1 cellular context compared by ENCODE assay signal in the genomic region with DNA sequence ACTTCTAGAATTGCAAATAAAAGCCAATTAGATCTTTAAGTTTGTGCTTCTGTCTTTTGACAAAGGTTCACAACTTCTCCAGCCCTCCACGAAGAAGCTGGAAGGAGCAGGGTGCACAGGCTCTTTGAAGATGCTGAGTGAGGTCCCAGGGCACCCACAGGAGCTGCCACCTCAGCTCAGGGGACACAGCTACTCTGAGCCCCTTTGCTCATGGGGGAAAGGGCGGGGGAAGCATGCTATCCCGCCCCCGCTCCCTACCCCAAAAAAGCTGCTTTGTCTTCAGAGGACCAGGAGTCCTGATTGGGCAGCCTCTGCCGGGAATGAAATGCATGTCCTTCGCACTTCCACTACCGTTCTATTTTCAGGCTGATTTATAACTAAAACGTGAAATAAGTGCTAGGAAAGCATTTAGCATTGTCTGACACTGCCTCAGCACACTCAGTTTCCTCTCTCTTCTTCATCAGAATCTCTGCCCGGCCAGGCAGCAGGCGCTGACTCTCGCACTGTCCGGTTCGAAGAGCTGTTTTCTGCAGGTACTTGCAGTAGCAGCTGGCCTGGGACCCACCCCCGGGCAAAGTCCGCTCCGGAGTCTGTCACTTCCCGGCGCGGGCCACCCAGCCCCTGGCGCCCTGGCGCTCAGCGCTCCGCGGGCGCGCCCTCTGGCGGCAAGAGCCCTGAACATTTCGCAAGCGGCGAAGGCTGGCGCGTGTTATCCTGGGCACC.
TF ChIP-seq lines count a peak whose summit lies in the region.

No MANE protein-coding gene starts in this region.

TF ChIP-seq in HEK293, 187 proteins besides CTCF, POLR2A, EP300 and RAD21 (continued from another document and continues in another):
- TF ChIP-seq, protein P1, sequence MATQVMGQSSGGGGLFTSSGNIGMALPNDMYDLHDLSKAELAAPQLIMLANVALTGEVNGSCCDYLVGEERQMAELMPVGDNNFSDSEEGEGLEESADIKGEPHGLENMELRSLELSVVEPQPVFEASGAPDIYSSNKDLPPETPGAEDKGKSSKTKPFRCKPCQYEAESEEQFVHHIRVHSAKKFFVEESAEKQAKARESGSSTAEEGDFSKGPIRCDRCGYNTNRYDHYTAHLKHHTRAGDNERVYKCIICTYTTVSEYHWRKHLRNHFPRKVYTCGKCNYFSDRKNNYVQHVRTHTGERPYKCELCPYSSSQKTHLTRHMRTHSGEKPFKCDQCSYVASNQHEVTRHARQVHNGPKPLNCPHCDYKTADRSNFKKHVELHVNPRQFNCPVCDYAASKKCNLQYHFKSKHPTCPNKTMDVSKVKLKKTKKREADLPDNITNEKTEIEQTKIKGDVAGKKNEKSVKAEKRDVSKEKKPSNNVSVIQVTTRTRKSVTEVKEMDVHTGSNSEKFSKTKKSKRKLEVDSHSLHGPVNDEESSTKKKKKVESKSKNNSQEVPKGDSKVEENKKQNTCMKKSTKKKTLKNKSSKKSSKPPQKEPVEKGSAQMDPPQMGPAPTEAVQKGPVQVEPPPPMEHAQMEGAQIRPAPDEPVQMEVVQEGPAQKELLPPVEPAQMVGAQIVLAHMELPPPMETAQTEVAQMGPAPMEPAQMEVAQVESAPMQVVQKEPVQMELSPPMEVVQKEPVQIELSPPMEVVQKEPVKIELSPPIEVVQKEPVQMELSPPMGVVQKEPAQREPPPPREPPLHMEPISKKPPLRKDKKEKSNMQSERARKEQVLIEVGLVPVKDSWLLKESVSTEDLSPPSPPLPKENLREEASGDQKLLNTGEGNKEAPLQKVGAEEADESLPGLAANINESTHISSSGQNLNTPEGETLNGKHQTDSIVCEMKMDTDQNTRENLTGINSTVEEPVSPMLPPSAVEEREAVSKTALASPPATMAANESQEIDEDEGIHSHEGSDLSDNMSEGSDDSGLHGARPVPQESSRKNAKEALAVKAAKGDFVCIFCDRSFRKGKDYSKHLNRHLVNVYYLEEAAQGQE (tag by site-specific recombination; IDR thresholded peaks at IDR 0.05) = no peak
- TF ChIP-seq, protein P2, sequence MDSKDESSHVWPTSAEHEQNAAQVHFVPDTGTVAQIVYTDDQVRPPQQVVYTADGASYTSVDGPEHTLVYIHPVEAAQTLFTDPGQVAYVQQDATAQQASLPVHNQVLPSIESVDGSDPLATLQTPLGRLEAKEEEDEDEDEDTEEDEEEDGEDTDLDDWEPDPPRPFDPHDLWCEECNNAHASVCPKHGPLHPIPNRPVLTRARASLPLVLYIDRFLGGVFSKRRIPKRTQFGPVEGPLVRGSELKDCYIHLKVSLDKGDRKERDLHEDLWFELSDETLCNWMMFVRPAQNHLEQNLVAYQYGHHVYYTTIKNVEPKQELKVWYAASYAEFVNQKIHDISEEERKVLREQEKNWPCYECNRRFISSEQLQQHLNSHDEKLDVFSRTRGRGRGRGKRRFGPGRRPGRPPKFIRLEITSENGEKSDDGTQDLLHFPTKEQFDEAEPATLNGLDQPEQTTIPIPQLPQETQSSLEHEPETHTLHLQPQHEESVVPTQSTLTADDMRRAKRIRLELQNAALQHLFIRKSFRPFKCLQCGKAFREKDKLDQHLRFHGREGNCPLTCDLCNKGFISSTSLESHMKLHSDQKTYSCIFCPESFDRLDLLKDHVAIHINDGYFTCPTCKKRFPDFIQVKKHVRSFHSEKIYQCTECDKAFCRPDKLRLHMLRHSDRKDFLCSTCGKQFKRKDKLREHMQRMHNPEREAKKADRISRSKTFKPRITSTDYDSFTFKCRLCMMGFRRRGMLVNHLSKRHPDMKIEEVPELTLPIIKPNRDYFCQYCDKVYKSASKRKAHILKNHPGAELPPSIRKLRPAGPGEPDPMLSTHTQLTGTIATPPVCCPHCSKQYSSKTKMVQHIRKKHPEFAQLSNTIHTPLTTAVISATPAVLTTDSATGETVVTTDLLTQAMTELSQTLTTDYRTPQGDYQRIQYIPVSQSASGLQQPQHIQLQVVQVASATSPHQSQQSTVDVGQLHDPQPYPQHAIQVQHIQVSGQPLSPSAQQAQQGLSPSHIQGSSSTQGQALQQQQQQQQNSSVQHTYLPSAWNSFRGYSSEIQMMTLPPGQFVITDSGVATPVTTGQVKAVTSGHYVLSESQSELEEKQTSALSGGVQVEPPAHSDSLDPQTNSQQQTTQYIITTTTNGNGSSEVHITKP (tag by site-specific recombination; IDR thresholded peaks at IDR 0.05) = 0 out of 2 replicates have a peak, but pooled peaks have one; percentile 32
- TF ChIP-seq ZNF561 (tag by site-specific recombination; IDR thresholded peaks at IDR 0.05; ENCODE audit: borderline replicate concordance) (no peak; the same call in none of the 2 replicates), GLI2 (tag by site-specific recombination; IDR thresholded peaks at IDR 0.05; ENCODE audit: borderline replicate concordance, low read depth) (no peak), PRDM1 (tag by site-specific recombination; IDR thresholded peaks at IDR 0.05) (no peak), KLF9 (tag by site-specific recombination; IDR thresholded peaks at IDR 0.05; ENCODE audit: low read depth) (no peak), ZNF157 (tag by site-specific recombination; IDR thresholded peaks at IDR 0.05) (no peak), ZNF112 (tag by site-specific recombination; IDR thresholded peaks at IDR 0.05) (no peak), KLF10 (tag by site-specific recombination; IDR thresholded peaks at IDR 0.05) (no peak), ZNF624 (tag by site-specific recombination; IDR thresholded peaks at IDR 0.05) (no peak), ZNF19 (tag by site-specific recombination; IDR thresholded peaks at IDR 0.05; ENCODE audit: low read depth) (no peak), ZNF514 (tag by site-specific recombination; IDR thresholded peaks at IDR 0.05) (no peak), MZF1 (tag by site-specific recombination; IDR thresholded peaks at IDR 0.05; ENCODE audit: borderline replicate concordance) (no peak), SP7 (tag by site-specific recombination; IDR thresholded peaks at IDR 0.05) (peak; percentile 81), ZNF114 (tag by site-specific recombination; IDR thresholded peaks at IDR 0.05) (no peak), TRIM28 (IDR thresholded peaks at IDR 0.05; ENCODE audit: borderline replicate concordance, low read length) (no peak), ZNF701 (tag by site-specific recombination; IDR thresholded peaks at IDR 0.05) (no peak), ZNF302 (tag by site-specific recombination; IDR thresholded peaks at IDR 0.05; ENCODE audit: low read depth) (no peak), ZNF423 (tag by site-specific recombination; IDR thresholded peaks at IDR 0.05) (peak; percentile 62; the same call in 1 of the 2 replicates), ZNF560 (tag by site-specific recombination; IDR thresholded peaks at IDR 0.05; ENCODE audit: borderline replicate concordance) (no peak), ZNF214 (tag by site-specific recombination; IDR thresholded peaks at IDR 0.05; ENCODE audit: borderline replicate concordance) (no peak), ZFP3 (tag by site-specific recombination; IDR thresholded peaks at IDR 0.05; ENCODE audit: low read depth) (no peak), ZNF596 (tag by site-specific recombination; IDR thresholded peaks at IDR 0.05) (no peak), KLF8 (tag by site-specific recombination; IDR thresholded peaks at IDR 0.05) (no peak; the same call in 1 of the 2 replicates), ZNF501 (tag by site-specific recombination; IDR thresholded peaks at IDR 0.05) (peak; percentile 91), ZNF292 (tag by site-specific recombination; IDR thresholded peaks at IDR 0.05; ENCODE audit: borderline replicate concordance, low read depth) (no peak), ZNF558 (tag by site-specific recombination; IDR thresholded peaks at IDR 0.05) (no peak), TCF7L2 (IDR thresholded peaks at IDR 0.05; ENCODE audit: borderline replicate concordance, low read depth, low read length) (no peak)
- TF ChIP-seq, protein P3, sequence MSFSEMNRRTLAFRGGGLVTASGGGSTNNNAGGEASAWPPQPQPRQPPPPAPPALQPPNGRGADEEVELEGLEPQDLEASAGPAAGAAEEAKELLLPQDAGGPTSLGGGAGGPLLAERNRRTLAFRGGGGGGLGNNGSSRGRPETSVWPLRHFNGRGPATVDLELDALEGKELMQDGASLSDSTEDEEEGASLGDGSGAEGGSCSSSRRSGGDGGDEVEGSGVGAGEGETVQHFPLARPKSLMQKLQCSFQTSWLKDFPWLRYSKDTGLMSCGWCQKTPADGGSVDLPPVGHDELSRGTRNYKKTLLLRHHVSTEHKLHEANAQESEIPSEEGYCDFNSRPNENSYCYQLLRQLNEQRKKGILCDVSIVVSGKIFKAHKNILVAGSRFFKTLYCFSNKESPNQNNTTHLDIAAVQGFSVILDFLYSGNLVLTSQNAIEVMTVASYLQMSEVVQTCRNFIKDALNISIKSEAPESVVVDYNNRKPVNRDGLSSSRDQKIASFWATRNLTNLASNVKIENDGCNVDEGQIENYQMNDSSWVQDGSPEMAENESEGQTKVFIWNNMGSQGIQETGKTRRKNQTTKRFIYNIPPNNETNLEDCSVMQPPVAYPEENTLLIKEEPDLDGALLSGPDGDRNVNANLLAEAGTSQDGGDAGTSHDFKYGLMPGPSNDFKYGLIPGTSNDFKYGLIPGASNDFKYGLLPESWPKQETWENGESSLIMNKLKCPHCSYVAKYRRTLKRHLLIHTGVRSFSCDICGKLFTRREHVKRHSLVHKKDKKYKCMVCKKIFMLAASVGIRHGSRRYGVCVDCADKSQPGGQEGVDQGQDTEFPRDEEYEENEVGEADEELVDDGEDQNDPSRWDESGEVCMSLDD (tag by site-specific recombination; IDR thresholded peaks at IDR 0.05) = no peak
- TF ChIP-seq, protein P4, sequence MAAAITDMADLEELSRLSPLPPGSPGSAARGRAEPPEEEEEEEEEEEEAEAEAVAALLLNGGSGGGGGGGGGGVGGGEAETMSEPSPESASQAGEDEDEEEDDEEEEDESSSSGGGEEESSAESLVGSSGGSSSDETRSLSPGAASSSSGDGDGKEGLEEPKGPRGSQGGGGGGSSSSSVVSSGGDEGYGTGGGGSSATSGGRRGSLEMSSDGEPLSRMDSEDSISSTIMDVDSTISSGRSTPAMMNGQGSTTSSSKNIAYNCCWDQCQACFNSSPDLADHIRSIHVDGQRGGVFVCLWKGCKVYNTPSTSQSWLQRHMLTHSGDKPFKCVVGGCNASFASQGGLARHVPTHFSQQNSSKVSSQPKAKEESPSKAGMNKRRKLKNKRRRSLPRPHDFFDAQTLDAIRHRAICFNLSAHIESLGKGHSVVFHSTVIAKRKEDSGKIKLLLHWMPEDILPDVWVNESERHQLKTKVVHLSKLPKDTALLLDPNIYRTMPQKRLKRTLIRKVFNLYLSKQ (tag by site-specific recombination; IDR thresholded peaks at IDR 0.05; ENCODE audit: borderline replicate concordance) = no peak
- TF ChIP-seq, protein P5, sequence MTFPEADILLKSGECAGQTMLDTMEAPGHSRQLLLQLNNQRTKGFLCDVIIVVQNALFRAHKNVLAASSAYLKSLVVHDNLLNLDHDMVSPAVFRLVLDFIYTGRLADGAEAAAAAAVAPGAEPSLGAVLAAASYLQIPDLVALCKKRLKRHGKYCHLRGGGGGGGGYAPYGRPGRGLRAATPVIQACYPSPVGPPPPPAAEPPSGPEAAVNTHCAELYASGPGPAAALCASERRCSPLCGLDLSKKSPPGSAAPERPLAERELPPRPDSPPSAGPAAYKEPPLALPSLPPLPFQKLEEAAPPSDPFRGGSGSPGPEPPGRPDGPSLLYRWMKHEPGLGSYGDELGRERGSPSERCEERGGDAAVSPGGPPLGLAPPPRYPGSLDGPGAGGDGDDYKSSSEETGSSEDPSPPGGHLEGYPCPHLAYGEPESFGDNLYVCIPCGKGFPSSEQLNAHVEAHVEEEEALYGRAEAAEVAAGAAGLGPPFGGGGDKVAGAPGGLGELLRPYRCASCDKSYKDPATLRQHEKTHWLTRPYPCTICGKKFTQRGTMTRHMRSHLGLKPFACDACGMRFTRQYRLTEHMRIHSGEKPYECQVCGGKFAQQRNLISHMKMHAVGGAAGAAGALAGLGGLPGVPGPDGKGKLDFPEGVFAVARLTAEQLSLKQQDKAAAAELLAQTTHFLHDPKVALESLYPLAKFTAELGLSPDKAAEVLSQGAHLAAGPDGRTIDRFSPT (tag by site-specific recombination; IDR thresholded peaks at IDR 0.05) = peak; percentile 90
- TF ChIP-seq, protein P6, sequence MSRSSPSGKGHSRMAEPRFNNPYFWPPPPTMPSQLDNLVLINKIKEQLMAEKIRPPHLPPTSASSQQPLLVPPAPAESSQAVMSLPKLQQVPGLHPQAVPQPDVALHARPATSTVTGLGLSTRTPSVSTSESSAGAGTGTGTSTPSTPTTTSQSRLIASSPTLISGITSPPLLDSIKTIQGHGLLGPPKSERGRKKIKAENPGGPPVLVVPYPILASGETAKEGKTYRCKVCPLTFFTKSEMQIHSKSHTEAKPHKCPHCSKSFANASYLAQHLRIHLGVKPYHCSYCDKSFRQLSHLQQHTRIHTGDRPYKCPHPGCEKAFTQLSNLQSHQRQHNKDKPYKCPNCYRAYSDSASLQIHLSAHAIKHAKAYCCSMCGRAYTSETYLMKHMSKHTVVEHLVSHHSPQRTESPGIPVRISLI (tag by site-specific recombination; IDR thresholded peaks at IDR 0.05) = no peak
- TF ChIP-seq, protein P7, sequence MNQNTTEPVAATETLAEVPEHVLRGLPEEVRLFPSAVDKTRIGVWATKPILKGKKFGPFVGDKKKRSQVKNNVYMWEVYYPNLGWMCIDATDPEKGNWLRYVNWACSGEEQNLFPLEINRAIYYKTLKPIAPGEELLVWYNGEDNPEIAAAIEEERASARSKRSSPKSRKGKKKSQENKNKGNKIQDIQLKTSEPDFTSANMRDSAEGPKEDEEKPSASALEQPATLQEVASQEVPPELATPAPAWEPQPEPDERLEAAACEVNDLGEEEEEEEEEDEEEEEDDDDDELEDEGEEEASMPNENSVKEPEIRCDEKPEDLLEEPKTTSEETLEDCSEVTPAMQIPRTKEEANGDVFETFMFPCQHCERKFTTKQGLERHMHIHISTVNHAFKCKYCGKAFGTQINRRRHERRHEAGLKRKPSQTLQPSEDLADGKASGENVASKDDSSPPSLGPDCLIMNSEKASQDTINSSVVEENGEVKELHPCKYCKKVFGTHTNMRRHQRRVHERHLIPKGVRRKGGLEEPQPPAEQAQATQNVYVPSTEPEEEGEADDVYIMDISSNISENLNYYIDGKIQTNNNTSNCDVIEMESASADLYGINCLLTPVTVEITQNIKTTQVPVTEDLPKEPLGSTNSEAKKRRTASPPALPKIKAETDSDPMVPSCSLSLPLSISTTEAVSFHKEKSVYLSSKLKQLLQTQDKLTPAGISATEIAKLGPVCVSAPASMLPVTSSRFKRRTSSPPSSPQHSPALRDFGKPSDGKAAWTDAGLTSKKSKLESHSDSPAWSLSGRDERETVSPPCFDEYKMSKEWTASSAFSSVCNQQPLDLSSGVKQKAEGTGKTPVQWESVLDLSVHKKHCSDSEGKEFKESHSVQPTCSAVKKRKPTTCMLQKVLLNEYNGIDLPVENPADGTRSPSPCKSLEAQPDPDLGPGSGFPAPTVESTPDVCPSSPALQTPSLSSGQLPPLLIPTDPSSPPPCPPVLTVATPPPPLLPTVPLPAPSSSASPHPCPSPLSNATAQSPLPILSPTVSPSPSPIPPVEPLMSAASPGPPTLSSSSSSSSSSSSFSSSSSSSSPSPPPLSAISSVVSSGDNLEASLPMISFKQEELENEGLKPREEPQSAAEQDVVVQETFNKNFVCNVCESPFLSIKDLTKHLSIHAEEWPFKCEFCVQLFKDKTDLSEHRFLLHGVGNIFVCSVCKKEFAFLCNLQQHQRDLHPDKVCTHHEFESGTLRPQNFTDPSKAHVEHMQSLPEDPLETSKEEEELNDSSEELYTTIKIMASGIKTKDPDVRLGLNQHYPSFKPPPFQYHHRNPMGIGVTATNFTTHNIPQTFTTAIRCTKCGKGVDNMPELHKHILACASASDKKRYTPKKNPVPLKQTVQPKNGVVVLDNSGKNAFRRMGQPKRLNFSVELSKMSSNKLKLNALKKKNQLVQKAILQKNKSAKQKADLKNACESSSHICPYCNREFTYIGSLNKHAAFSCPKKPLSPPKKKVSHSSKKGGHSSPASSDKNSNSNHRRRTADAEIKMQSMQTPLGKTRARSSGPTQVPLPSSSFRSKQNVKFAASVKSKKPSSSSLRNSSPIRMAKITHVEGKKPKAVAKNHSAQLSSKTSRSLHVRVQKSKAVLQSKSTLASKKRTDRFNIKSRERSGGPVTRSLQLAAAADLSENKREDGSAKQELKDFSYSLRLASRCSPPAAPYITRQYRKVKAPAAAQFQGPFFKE (tag by site-specific recombination; IDR thresholded peaks at IDR 0.05; ENCODE audit: borderline replicate concordance) = no peak
